15 cellular contexts compared by ENCODE assay signal in the genomic region with DNA sequence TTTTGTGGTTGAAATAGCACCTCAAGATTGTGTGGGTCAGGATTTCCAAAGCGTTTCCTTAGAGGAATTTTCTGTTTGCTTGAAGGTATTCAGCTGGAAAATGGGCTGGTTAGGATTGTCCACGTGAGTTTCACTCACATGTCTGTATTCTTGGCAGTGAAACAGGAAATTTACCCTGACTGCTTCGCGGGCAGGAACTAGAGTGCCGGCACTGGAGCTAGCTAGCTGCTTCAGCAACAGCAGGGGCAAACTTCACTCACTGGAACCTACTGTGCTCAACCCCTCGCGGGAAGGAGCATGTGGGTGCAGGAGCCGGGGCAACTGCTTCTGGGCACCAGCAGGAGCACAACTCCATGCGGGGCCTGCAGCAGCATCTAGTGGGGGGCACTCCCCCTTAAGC. TPM values are rescaled to one million over a fixed set of nuclear protein-coding genes. Genes with fewer than 3 reads are reported as not detected.
DNase-seq lines count a peak whose midpoint lies in the region; ATAC-seq and TF ChIP-seq lines count a peak whose summit lies in the region.
"Had no signal": no experiment of that assay in that cellular context is flagged by ENCODE, and none has a peak within 500 bp of the region (broad histone marks: within the 10 kb centered on the region; RNA-seq: fewer than 3 reads in every experiment).

No MANE protein-coding gene starts in this region.

- peak; percentile 4 for DNase-seq in activated naive CD4-positive, alpha-beta T cell treated with Interleukin-2 at 50 U/mL for 16 hours
- no peak for DNase-seq in activated naive CD4-positive, alpha-beta T cell treated with anti-CD3 and anti-CD28 coated beads, Interleukin-2, amount 50 U/mL, for 72 hours (ENCODE audit: low spot score in 2 of 2)
- DNase-seq in activated naive CD8-positive, alpha-beta T cell treated with anti-CD3 and anti-CD28 coated beads, Interleukin-2, amount 50 U/mL, for 24 hours, result peak; percentile 4
- DNase-seq in left lung (peak in 1 of 2 donors; percentile 51), upper lobe of right lung (no peak), SK-N-DZ (ENCODE audit: low spot score) (no peak), COLO829 (ENCODE audit: low spot score) (no peak)
- DNase-seq: heart left ventricle, IMR-90, lower lobe of right lung, nucleus accumbens, small intestine had no signal

- H3K27ac Mint-ChIP-seq in activated naive CD4-positive, alpha-beta T cell treated with anti-CD3 and anti-CD28 coated beads, Interleukin-2, amount 50 U/mL, for 72 hours, result no peak overlapping the region
- H3K27ac Mint-ChIP-seq in activated naive CD8-positive, alpha-beta T cell treated with anti-CD3 and anti-CD28 coated beads, Interleukin-2, amount 50 U/mL, for 24 hours, result no peak overlapping the region

- H3K36me3 Mint-ChIP-seq in activated naive CD4-positive, alpha-beta T cell treated with anti-CD3 and anti-CD28 coated beads, Interleukin-2, amount 50 U/mL, for 72 hours, result no peaks in the 10 kb centered on the region
- no peaks in the 10 kb centered on the region for H3K36me3 Mint-ChIP-seq in activated naive CD8-positive, alpha-beta T cell treated with anti-CD3 and anti-CD28 coated beads, Interleukin-2, amount 50 U/mL, for 24 hours (ENCODE audit: low read depth)

- H3K27ac ChIP-seq in left lung, result no peak overlapping the region
- no peak overlapping the region for H3K27ac ChIP-seq in upper lobe of right lung
- H3K27ac ChIP-seq: breast epithelium, heart left ventricle had no signal

- H3K9me3 ChIP-seq in left lung (no peaks in the 10 kb centered on the region), upper lobe of right lung (no peaks in the 10 kb centered on the region)
- H3K9me3 ChIP-seq: breast epithelium, heart left ventricle, lower lobe of right lung, upper lobe of left lung had no signal

- H3K36me3 ChIP-seq in left lung, result no peaks in the 10 kb centered on the region
- H3K36me3 ChIP-seq in upper lobe of right lung, result no peaks in the 10 kb centered on the region
- H3K36me3 ChIP-seq: breast epithelium, heart left ventricle, lower lobe of right lung, upper lobe of left lung had no signal

- H3K4me3 Mint-ChIP-seq in activated naive CD8-positive, alpha-beta T cell treated with anti-CD3 and anti-CD28 coated beads, Interleukin-2, amount 50 U/mL, for 24 hours, result no peak overlapping the region

- H3K4me3 ChIP-seq in left lung, result no peak overlapping the region
- no peak overlapping the region for H3K4me3 ChIP-seq in upper lobe of right lung
- H3K4me3 ChIP-seq: breast epithelium, heart left ventricle, lower lobe of right lung, upper lobe of left lung had no signal

- intact Hi-C loops in left lung (cut with DNase I), result no loop called here
- intact Hi-C loops in upper lobe of right lung (cut with DNase I), result no loop called here

- no peaks in the 10 kb centered on the region for H3K4me1 ChIP-seq in left lung
- H3K4me1 ChIP-seq in upper lobe of right lung, result no peaks in the 10 kb centered on the region
- H3K4me1 ChIP-seq: breast epithelium, heart left ventricle, lower lobe of right lung, upper lobe of left lung had no signal

- H3K9me3 Mint-ChIP-seq in activated naive CD4-positive, alpha-beta T cell treated with anti-CD3 and anti-CD28 coated beads, Interleukin-2, amount 50 U/mL, for 72 hours, result no peaks in the 10 kb centered on the region
- H3K9me3 Mint-ChIP-seq in activated naive CD8-positive, alpha-beta T cell treated with anti-CD3 and anti-CD28 coated beads, Interleukin-2, amount 50 U/mL, for 24 hours, result no peaks in the 10 kb centered on the region

- TF ChIP-seq CTCF in left lung (IDR thresholded peaks at IDR 0.05) (no peak), upper lobe of right lung (IDR thresholded peaks at IDR 0.05) (no peak)

- ATAC-seq in activated naive CD4-positive, alpha-beta T cell treated with anti-CD3 and anti-CD28 coated beads, Interleukin-2, amount 50 U/mL, for 72 hours, result no peak
- no peak for ATAC-seq in activated naive CD8-positive, alpha-beta T cell treated with anti-CD3 and anti-CD28 coated beads, Interleukin-2, amount 50 U/mL, for 24 hours
- ATAC-seq in left lung (peak; percentile 15), upper lobe of right lung (peak; percentile 27), HG02870 (IDR thresholded peaks at IDR 0.05; ENCODE audit: unreplicated experiment) (no peak)
- ATAC-seq: heart left ventricle had no signal

- peaks cover 7% of the 10 kb centered on the region for H3K27me3 Mint-ChIP-seq in activated naive CD8-positive, alpha-beta T cell treated with anti-CD3 and anti-CD28 coated beads, Interleukin-2, amount 50 U/mL, for 24 hours

- no peaks in the 10 kb centered on the region for H3K27me3 ChIP-seq in left lung
- H3K27me3 ChIP-seq in upper lobe of right lung, result no peaks in the 10 kb centered on the region
- H3K27me3 ChIP-seq: breast epithelium, upper lobe of left lung had no signal

- H3K4me1 Mint-ChIP-seq in activated naive CD8-positive, alpha-beta T cell treated with anti-CD3 and anti-CD28 coated beads, Interleukin-2, amount 50 U/mL, for 24 hours, result peaks cover 19% of the 10 kb centered on the region

RNA-seq across cellular contexts. Expression of gene RTKN2, which starts 38.0 kb away (rescaled TPM):
- 1 to 10 TPM; 9.2 to 10.0 TPM for total RNA-seq in activated naive CD4-positive, alpha-beta T cell treated with anti-CD3 and anti-CD28 coated beads, Interleukin-2, amount 50 U/mL, for 72 hours
- total RNA-seq in left lung (10 to 100 TPM in 1 of 2 donors, 1 to 10 TPM in 1; 5.7 to 14.1 TPM), upper lobe of right lung (93.7 TPM)
- polyA plus RNA-seq in SK-N-DZ (2014; cell fraction: cytosol; rRNA removed), result 15.6 and 15.7 TPM in 2 replicates
- 19.1 and 21.5 TPM in 2 replicates for polyA plus RNA-seq in SK-N-DZ (2014; cell fraction: nucleus; rRNA removed)

Comparison
In these comparisons a context has a peak if more than half of its experiments do, and no peak if none do; other contexts are left out.
1. DNase-seq: peak in activated naive CD4-positive, alpha-beta T cell treated with Interleukin-2 at 50 U/mL for 16 hours (single experiment) and activated naive CD8-positive, alpha-beta T cell treated with anti-CD3 and anti-CD28 coated beads, Interleukin-2, amount 50 U/mL, for 24 hours (single experiment); none in activated naive CD4-positive, alpha-beta T cell treated with anti-CD3 and anti-CD28 coated beads, Interleukin-2, amount 50 U/mL, for 72 hours (0 of 2), upper lobe of right lung (single experiment), SK-N-DZ (single experiment) and COLO829 (single experiment).
2. ATAC-seq: peak in left lung (single experiment) and upper lobe of right lung (single experiment); none in activated naive CD4-positive, alpha-beta T cell treated with anti-CD3 and anti-CD28 coated beads, Interleukin-2, amount 50 U/mL, for 72 hours (0 of 2), activated naive CD8-positive, alpha-beta T cell treated with anti-CD3 and anti-CD28 coated beads, Interleukin-2, amount 50 U/mL, for 24 hours (single experiment) and HG02870 (single experiment).